In genomic region chrX:85243761-85244410, GRCh38 we compare ENCODE assay signal across 1 cellular context.
TF ChIP-seq lines count a peak whose summit lies in the region.

A gene with protein sequence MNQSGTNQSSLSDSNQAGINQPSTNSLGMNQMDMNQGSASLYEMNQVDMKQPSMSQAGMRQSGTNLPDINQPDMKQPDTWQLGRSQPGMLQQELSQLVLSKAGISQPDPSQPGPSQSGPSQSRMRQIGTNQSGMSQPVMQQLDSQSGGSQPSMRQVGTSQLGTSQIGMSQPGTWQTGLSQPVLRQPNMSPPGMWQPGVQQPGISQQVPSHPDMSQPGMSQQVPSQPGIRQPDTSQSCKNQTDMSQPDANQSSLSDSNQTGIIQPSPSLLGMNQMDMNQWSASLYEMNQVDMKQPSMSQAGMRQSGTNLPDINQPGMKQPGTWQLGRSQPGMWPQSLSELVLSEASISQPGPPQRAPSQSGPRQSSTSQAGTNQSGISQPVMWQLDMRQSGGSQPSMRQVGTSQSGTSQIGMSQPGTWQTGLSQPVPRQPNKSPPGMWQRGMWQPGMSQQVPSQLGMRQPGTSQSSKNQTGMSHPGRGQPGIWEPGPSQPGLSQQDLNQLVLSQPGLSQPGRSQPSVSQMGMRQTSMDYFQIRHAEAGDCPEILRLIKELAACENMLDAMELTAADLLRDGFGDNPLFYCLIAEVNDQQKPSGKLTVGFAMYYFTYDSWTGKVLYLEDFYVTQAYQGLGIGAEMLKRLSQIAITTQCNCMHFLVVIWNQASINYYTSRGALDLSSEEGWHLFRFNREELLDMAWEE (minus strand): TSS chrX:85243779. CDS start chrX:85108968, 134,811 bp downstream.
TSS of gene ZNF711 (plus strand) at chrX:85243991. CDS start at chrX:85247573, 3,582 bp downstream.

TF ChIP-seq in GM12878, 131 proteins besides CTCF, POLR2A, EP300 and RAD21:
- no peak for TF ChIP-seq RELB (IDR thresholded peaks at IDR 0.05; ENCODE audit: low read depth)
- TF ChIP-seq RAD51 (IDR thresholded peaks at IDR 0.05): no peak
- TF ChIP-seq ATF7 (IDR thresholded peaks at IDR 0.05; ENCODE audit: low read depth): peak; percentile 57
- no peak for TF ChIP-seq CHD4 (IDR thresholded peaks at IDR 0.05)
- no peak for TF ChIP-seq SUPT20H (IDR thresholded peaks at IDR 0.05; ENCODE audit: borderline replicate concordance, control insufficient read depth, low read depth, low read length)
- peak; percentile 64 for TF ChIP-seq IKZF1 (conservative IDR thresholded peaks at IDR 0.05)
- TF ChIP-seq BACH1 (IDR thresholded peaks at IDR 0.05; ENCODE audit: borderline replicate concordance): 0 out of 2 replicates have a peak, but pooled peaks have one; percentile 18
- no peak for TF ChIP-seq ZNF384 (IDR thresholded peaks at IDR 0.05; ENCODE audit: borderline replicate concordance, low read depth, low read length)
- TF ChIP-seq LARP7 (IDR thresholded peaks at IDR 0.05): peak; percentile 48; the same call in 1 of the 2 replicates
- peak in 1 of 2 experiments; percentile 23; a peak in 1 of 4 replicates for TF ChIP-seq BHLHE40 (IDR thresholded peaks at IDR 0.05; ENCODE audit: borderline replicate concordance in 1 of 2, low read depth in 2 of 2, low read length in 1 of 2)
- TF ChIP-seq CREB1 (IDR thresholded peaks at IDR 0.05; ENCODE audit: low read depth): peak; percentile 52; the same call in 1 of the 2 replicates
- no peak for TF ChIP-seq FOS (IDR thresholded peaks at IDR 0.05; ENCODE audit: borderline replicate concordance, extremely low read depth, insufficient read length)
- no peak for TF ChIP-seq NFIC (IDR thresholded peaks at IDR 0.05; ENCODE audit: low read depth, low read length)
- TF ChIP-seq ZNF207 (IDR thresholded peaks at IDR 0.05; ENCODE audit: borderline replicate concordance): no peak
- TF ChIP-seq GATAD2B (conservative IDR thresholded peaks at IDR 0.05; ENCODE audit: low read depth): 0 out of 2 replicates have a peak, but pooled peaks have one; percentile 18
